In genomic region chr3:156551261-156551660, GRCh38 we compare ENCODE assay signal across 11 cellular contexts. TPM values are rescaled to one million over a fixed set of nuclear protein-coding genes. Genes with fewer than 3 reads are reported as not detected.
DNase-seq lines count a peak whose midpoint lies in the region; ATAC-seq, FAIRE-seq and TF ChIP-seq lines count a peak whose summit lies in the region.
"Had no signal": no experiment of that assay in that cellular context is flagged by ENCODE, and none has a peak within 500 bp of the region (broad histone marks: within the 10 kb centered on the region; RNA-seq: fewer than 3 reads in every experiment).

No MANE protein-coding gene starts in this region.

- H3K4me2 ChIP-seq in HepG2 (ENCODE audit: low read depth, low read length) = peak overlapping the region; percentile 79; the same call in 1 of the 2 replicates

- TF ChIP-seq EP300 in HepG2 (IDR thresholded peaks at IDR 0.05; ENCODE audit: low read depth in 2 of 2, low read length in 2 of 2) (no peak), HepG2 (CRISPR knock-in tag; IDR thresholded peaks at IDR 0.05; ENCODE audit: borderline replicate concordance) (no peak)

- no peaks in the 10 kb centered on the region; a peak in 2 of 5 replicates for H3K27me3 ChIP-seq in HepG2 (ENCODE audit: control insufficient read depth in 1 of 2, insufficient read depth in 2 of 2, low read length in 2 of 2)
- H3K27me3 ChIP-seq in right lobe of liver = no peaks in the 10 kb centered on the region

- H3K9me3 ChIP-seq in HepG2 (ENCODE audit: low read length) (no peaks in the 10 kb centered on the region), right lobe of liver (no peaks in the 10 kb centered on the region)
- H3K9me3 ChIP-seq: HAP-1 had no signal

- FAIRE-seq in HepG2 (lab: Jason Lieb, UNC) (no peak), H54 (lab: Jason Lieb, UNC) (no peak)

- WGBS in HepG2 (ENCODE audit: low lambda C conversion rate) = 99% methylated on average over 4 of the region's 4 CpGs
- 46% methylated on average over 3 of the region's 4 CpGs for WGBS in right lobe of liver (ENCODE audit: insufficient coverage, low coverage, low lambda C conversion rate, missing lambda C conversion rate)

- TF ChIP-seq POLR2A in HepG2 (IDR thresholded peaks at IDR 0.05; ENCODE audit: insufficient read depth in 1 of 2, low read depth in 2 of 2, low read length in 2 of 2) (no peak), right lobe of liver (IDR thresholded peaks at IDR 0.05) (no peak), H54 (IDR thresholded peaks at IDR 0.05; ENCODE audit: low read depth, low read length) (no peak)

- no peak overlapping the region for H3K9ac ChIP-seq in HepG2 (ENCODE audit: insufficient read depth, low read depth, low read length)

- no peak overlapping the region for H3K4me3 Mint-ChIP-seq in glutamatergic neuron (ENCODE audit: unreplicated experiment)
- no peak overlapping the region for H3K4me3 Mint-ChIP-seq in activated CD8-positive, alpha-beta T cell treated with anti-CD3 and anti-CD28 coated beads, Interleukin-2, amount 10 ng/mL, durations not matched to agents 7 days and 5 days

- peaks cover 17% of the 10 kb centered on the region; the same call in 1 of the 2 replicates for H4K20me1 ChIP-seq in HepG2 (ENCODE audit: insufficient read depth, low read length)

- BruUV-seq in HepG2 (replicated peaks; lab: Mats Ljungman, UMichigan) = no TSS peak

- ATAC-seq in HepG2 (no peak), right lobe of liver (no peak)
- no peak for ATAC-seq in activated CD8-positive, alpha-beta T cell treated with anti-CD3 and anti-CD28 coated beads, Interleukin-2, amount 10 ng/mL, durations not matched to agents 7 days and 5 days
- ATAC-seq: sciatic nerve had no signal

- CTCF ChIA-PET in HepG2 (lab: Yijun Ruan, JAX; ENCODE audit: low intra/inter-chr PET ratio, low total read pairs) = no interaction called here
- CTCF ChIA-PET in activated CD8-positive, alpha-beta T cell treated with anti-CD3 and anti-CD28 coated beads, Interleukin-2, amount 10 ng/mL, durations not matched to agents 7 days and 5 days (lab: Charles Lee) = interaction anchor here (1.0 to 4.1 kb wide), 3 partner anchors 9 to 123 kb away, joined by 3 to 14 read pairs (median 4); partner anchors contain the start of gene TIPARP

- H3K4me1 Mint-ChIP-seq in glutamatergic neuron (ENCODE audit: low read depth, unreplicated experiment) = peaks cover 22% of the 10 kb centered on the region
- peaks cover 67% of the 10 kb centered on the region for H3K4me1 Mint-ChIP-seq in activated CD8-positive, alpha-beta T cell treated with anti-CD3 and anti-CD28 coated beads, Interleukin-2, amount 10 ng/mL, durations not matched to agents 7 days and 5 days (ENCODE audit: low read depth)

- no peak for DNase-seq in HepG2 (ENCODE audit: low spot score)
- DNase-seq in right lobe of liver = no peak
- DNase-seq in amniotic stem cell (lab: John Stamatoyannopoulos, UW) = peak; percentile 11
- DNase-seq in glutamatergic neuron = no peak
- no peak for DNase-seq in H54 (ENCODE audit: insufficient read length, low spot score)
- DNase-seq in activated CD8-positive, alpha-beta T cell treated with anti-CD3 and anti-CD28 coated beads, Interleukin-2, amount 10 ng/mL, durations not matched to agents 7 days and 5 days = no peak
- no peak for DNase-seq in HuH-7.5 (ENCODE audit: low spot score)
- no peak for DNase-seq in HuH-7 (ENCODE audit: low spot score)

- H3K36me3 ChIP-seq in HepG2 (replicated peaks in 1 of 2; ENCODE audit: control insufficient read depth in 1 of 2, insufficient read depth in 2 of 2, low read length in 2 of 2) (peaks cover 9 to 53% of the 10 kb centered on the region in 2 experiments), right lobe of liver (peaks cover 0 to 46% (median 8%) of the 10 kb centered on the region in 4 donors)

- H3K27me3 Mint-ChIP-seq in glutamatergic neuron (ENCODE audit: unreplicated experiment) = peaks cover 4% of the 10 kb centered on the region
- H3K27me3 Mint-ChIP-seq in activated CD8-positive, alpha-beta T cell treated with anti-CD3 and anti-CD28 coated beads, Interleukin-2, amount 10 ng/mL, durations not matched to agents 7 days and 5 days (ENCODE audit: low read depth) = no peaks in the 10 kb centered on the region

- in situ Hi-C loops in HepG2 (cut with HindIII; ENCODE audit: extremely low pct_ligation_motif_present, low pct_unique_long_range_greater_than_20kb) = loop anchor here (10.0 kb wide), 1 partner anchor 124 kb away; the partner anchor contains the start of gene TIPARP

- peaks cover 85% of the 10 kb centered on the region for H3K79me2 ChIP-seq in HepG2 (ENCODE audit: insufficient read depth, low read length)

- no peak for TF ChIP-seq RAD21 in HepG2 (CRISPR knock-in tag; IDR thresholded peaks at IDR 0.05)

- H3K4me3 ChIP-seq in HepG2 (replicated peaks in 1 of 3; ENCODE audit: insufficient read depth in 1 of 3, low read depth in 2 of 3, low read length in 3 of 3) = no peak overlapping the region
- H3K4me3 ChIP-seq in right lobe of liver = no peak overlapping the region
- H3K4me3 ChIP-seq: HAP-1 had no signal

- peak overlapping the region; percentile 15 for H3K27ac Mint-ChIP-seq in glutamatergic neuron (ENCODE audit: unreplicated experiment)
- no peak overlapping the region for H3K27ac Mint-ChIP-seq in activated CD8-positive, alpha-beta T cell treated with anti-CD3 and anti-CD28 coated beads, Interleukin-2, amount 10 ng/mL, durations not matched to agents 7 days and 5 days
- H3K27ac Mint-ChIP-seq: T-helper 1 cell treated with Interleukin-12 subunit alpha and Interleukin-12 subunit beta and Interleukin-4 antibody, amounts not matched to agents 30 μg/mL and 1 μg/mL, for 36 hours had no signal

- H3K27ac ChIP-seq in HepG2 (ENCODE audit: extremely low read length, insufficient read depth, low read length) = no peak overlapping the region
- H3K27ac ChIP-seq in right lobe of liver = no peak overlapping the region

- peaks cover 66% of the 10 kb centered on the region for H3K4me1 ChIP-seq in HepG2 (ENCODE audit: insufficient read depth, low read length)
- H3K4me1 ChIP-seq in right lobe of liver = peaks cover 0 to 19% (median 2%) of the 10 kb centered on the region in 4 donors

- peaks cover 7% of the 10 kb centered on the region for H3K9me3 Mint-ChIP-seq in glutamatergic neuron (ENCODE audit: unreplicated experiment)
- H3K9me3 Mint-ChIP-seq in activated CD8-positive, alpha-beta T cell treated with anti-CD3 and anti-CD28 coated beads, Interleukin-2, amount 10 ng/mL, durations not matched to agents 7 days and 5 days (ENCODE audit: insufficient read depth) = no peaks in the 10 kb centered on the region
- H3K9me3 Mint-ChIP-seq: T-helper 1 cell treated with Interleukin-12 subunit alpha and Interleukin-12 subunit beta and Interleukin-4 antibody, amounts not matched to agents 30 μg/mL and 1 μg/mL, for 36 hours had no signal

- POLR2A ChIA-PET in HepG2 (lab: Yijun Ruan, JAX) = no interaction called here
- POLR2A ChIA-PET in activated CD8-positive, alpha-beta T cell treated with anti-CD3 and anti-CD28 coated beads, Interleukin-2, amount 10 ng/mL, durations not matched to agents 7 days and 5 days (lab: Charles Lee) = no interaction called here

- no peak overlapping the region for H2AFZ ChIP-seq in HepG2 (ENCODE audit: low read length)

- TF ChIP-seq CTCF in HepG2 (CRISPR knock-in tag; IDR thresholded peaks at IDR 0.05) (no peak), right lobe of liver (IDR thresholded peaks at IDR 0.05) (no peak), glutamatergic neuron (IDR thresholded peaks at IDR 0.05; ENCODE audit: partially characterized antibody, unreplicated experiment) (no peak)

- H3K36me3 Mint-ChIP-seq in glutamatergic neuron (ENCODE audit: unreplicated experiment) = no peaks in the 10 kb centered on the region
- H3K36me3 Mint-ChIP-seq in activated CD8-positive, alpha-beta T cell treated with anti-CD3 and anti-CD28 coated beads, Interleukin-2, amount 10 ng/mL, durations not matched to agents 7 days and 5 days (ENCODE audit: low read depth) = peaks cover 77% of the 10 kb centered on the region

- intact Hi-C loops in HepG2 (cut with micrococcal nuclease; ENCODE audit: unreplicated experiment) = no loop called here
- intact Hi-C loops in right lobe of liver (cut with DNase I) = loop anchor here (10.0 kb wide), 1 partner anchor 124 kb away; the partner anchor contains the start of gene TIPARP (in 2 of the 2)

TF ChIP-seq in HepG2, 621 proteins besides CTCF, POLR2A, EP300 and RAD21:
- TF ChIP-seq SIX1 (CRISPR knock-in tag; IDR thresholded peaks at IDR 0.05; ENCODE audit: borderline replicate concordance) (no peak), ELF1 (CRISPR knock-in tag; IDR thresholded peaks at IDR 0.05) (no peak), DDIT3 (CRISPR knock-in tag; IDR thresholded peaks at IDR 0.05) (no peak)

RNA-seq across cellular contexts. Expression of gene SSR3, which starts 3.7 kb away (rescaled TPM):
- total RNA-seq in HepG2 (2016; rRNA removed; fragmentation: Illumina TruSeq; extraction: Trizol) = 268 and 325 TPM in 2 replicates
- 126 and 142 TPM in 2 replicates for total RNA-seq in HepG2 (2016; cell fraction: cytosol; rRNA removed; fragmentation: Illumina TruSeq; extraction: Trizol; ENCODE audit: low read depth)
- 268 and 325 TPM in 2 replicates for total RNA-seq in HepG2 (2016; cell fraction: insoluble cytoplasmic fraction; rRNA removed; fragmentation: Illumina TruSeq; extraction: Trizol)
- total RNA-seq in HepG2 (2016; cell fraction: membrane; rRNA removed; fragmentation: Illumina TruSeq; extraction: Trizol) = 216 and 243 TPM in 2 replicates
- total RNA-seq in HepG2 (2016; cell fraction: nucleus; rRNA removed; fragmentation: Illumina TruSeq; extraction: Trizol) = 248 and 272 TPM in 2 replicates
- 202 and 229 TPM in 2 replicates for polyA plus RNA-seq in HepG2 (2011; rRNA removed)
- polyA plus RNA-seq in HepG2 (2011; cell fraction: cytosol; rRNA removed) = 132 and 137 TPM in 2 replicates
- 32.0 and 34.3 TPM in 2 replicates for polyA plus RNA-seq in HepG2 (2011; cell fraction: nucleus; rRNA removed)
- 207 and 230 TPM in 2 replicates for polyA plus RNA-seq in HepG2 (2012)
- polyA plus RNA-seq in HepG2 (2016; cell fraction: cytosol; fragmentation: Illumina TruSeq; extraction: Trizol; ENCODE audit: low read depth) = 127 and 140 TPM in 2 replicates
- polyA plus RNA-seq in HepG2 (2016; cell fraction: insoluble cytoplasmic fraction; fragmentation: Illumina TruSeq; extraction: Trizol; ENCODE audit: low read depth) = 171 and 180 TPM in 2 replicates
- polyA plus RNA-seq in HepG2 (2016; cell fraction: membrane; fragmentation: Illumina TruSeq; extraction: Trizol; ENCODE audit: low read depth) = 172 and 176 TPM in 2 replicates
- 261 and 267 TPM in 2 replicates for polyA plus RNA-seq in HepG2 (2016; cell fraction: nucleus; fragmentation: Illumina TruSeq; extraction: Trizol; ENCODE audit: insufficient read depth, low read depth)
- polyA minus RNA-seq in HepG2 (2011; rRNA and poly(A)+ RNA removed; ENCODE audit: low replicate concordance) = 489 and 620 TPM in 2 replicates
- polyA minus RNA-seq in HepG2 (2011; cell fraction: cytosol; rRNA and poly(A)+ RNA removed) = 126 and 129 TPM in 2 replicates
- 155 and 165 TPM in 2 replicates for polyA minus RNA-seq in HepG2 (2011; cell fraction: nucleus; rRNA and poly(A)+ RNA removed)
- total RNA-seq in right lobe of liver = 100 to 1,000 TPM in 5 of 6 experiments, 10 to 100 TPM in 1; 73.6 to 168 (median 118) TPM
- total RNA-seq in glutamatergic neuron (ENCODE audit: unreplicated experiment) = 94.5 TPM
- total RNA-seq in activated CD8-positive, alpha-beta T cell treated with anti-CD3 and anti-CD28 coated beads, Interleukin-2, amount 10 ng/mL, durations not matched to agents 7 days and 5 days = 100 to 1,000 TPM; 133 to 147 TPM
